Comparison of ENCODE assay signal across 10 cellular contexts in genomic region chr6:42197574-42198362, GRCh38. TPM values are rescaled to one million over a fixed set of nuclear protein-coding genes. Genes with fewer than 3 reads are reported as not detected.
A peak's percentile ranks its signal among the peaks of the same experiment; 100 is the strongest.
DNase-seq lines count a peak whose midpoint lies in the region; ATAC-seq and TF ChIP-seq lines count a peak whose summit lies in the region.
"Had no signal": no experiment of that assay in that cellular context is flagged by ENCODE, and none has a peak within 500 bp of the region (broad histone marks: within the 10 kb centered on the region; RNA-seq: fewer than 3 reads in every experiment).

No MANE protein-coding gene starts in this region.

- intact Hi-C loops in sciatic nerve (cut with DNase I): no loop called here

- POLR2A ChIA-PET in BJ (lab: Charles Lee) (no interaction called here), T-cell (lab: Charles Lee) (no interaction called here)

- H3K27ac ChIP-seq in SJCRH30: no peak overlapping the region

- H3K36me3 Mint-ChIP-seq in T-cell: peaks cover 28% of the 10 kb centered on the region

- CTCF ChIA-PET in BJ (lab: Yijun Ruan, JAX) (no interaction called here), T-cell (lab: Charles Lee) (no interaction called here)

- H3K4me1 Mint-ChIP-seq in T-cell: peaks cover 0 to 6% (median 0%) of the 10 kb centered on the region in 3 donors

- no peaks in the 10 kb centered on the region for H3K27me3 Mint-ChIP-seq in T-cell
- H3K27me3 Mint-ChIP-seq: natural killer cell treated with Interleukin-12 subunit alpha and Interleukin-12 subunit beta and Interleukin-15 and Interleukin-18, amount 100 ng/mL, for 72 hours had no signal

- no peak overlapping the region for H3K27ac Mint-ChIP-seq in T-cell
- H3K27ac Mint-ChIP-seq: endodermal cell; natural killer cell treated with Interleukin-12 subunit alpha and Interleukin-12 subunit beta and Interleukin-15 and Interleukin-18, amount 100 ng/mL, for 72 hours had no signal

- H3K4me1 ChIP-seq in SJCRH30: no peaks in the 10 kb centered on the region; the same call in 1 of the 2 replicates

- DNase-seq in BJ (ENCODE audit: low read depth): peak; percentile 57
- peak; percentile 67 for DNase-seq in GM04504 (ENCODE audit: low read depth)
- DNase-seq in T-cell: peak in 1 of 34 experiments; percentile 19
- peak; percentile 9 for DNase-seq in inferior parietal cortex (ENCODE audit: extremely low spot score)
- no peak for DNase-seq in NCI-H748 (lab: John Stamatoyannopoulos, UW; ENCODE audit: unreplicated experiment)
- DNase-seq in SJCRH30: no peak
- no peak for DNase-seq in sciatic nerve (ENCODE audit: low spot score)
- DNase-seq in activated CD4-positive, alpha-beta T cell treated with anti-CD3 and anti-CD28 coated beads for 1 hour: no peak
- DNase-seq: endodermal cell had no signal

- H3K27me3 ChIP-seq in BJ (ENCODE audit: control insufficient read depth, insufficient read depth, low read length) (no peaks in the 10 kb centered on the region), SJCRH30 (no peaks in the 10 kb centered on the region)

- TF ChIP-seq CTCF in BJ (IDR thresholded peaks at IDR 0.05; ENCODE audit: insufficient read depth, low read depth, low read length): peak; percentile 18; the same call in 1 of the 2 replicates

- ATAC-seq in T-cell (replicated peaks in 1 of 4): peak in 3 of 4 experiments; percentile 65 to 90 (median 81)
- no peak for ATAC-seq in sciatic nerve

- H3K9me3 Mint-ChIP-seq in T-cell: peaks cover 0 to 6% (median 0%) of the 10 kb centered on the region in 3 donors
- H3K9me3 Mint-ChIP-seq: endodermal cell; natural killer cell treated with Interleukin-12 subunit alpha and Interleukin-12 subunit beta and Interleukin-15 and Interleukin-18, amount 100 ng/mL, for 72 hours had no signal

- H3K36me3 ChIP-seq in BJ (ENCODE audit: control insufficient read depth, insufficient read depth, low read length) (no peaks in the 10 kb centered on the region; the same call in 1 of the 2 replicates), SJCRH30 (no peaks in the 10 kb centered on the region)

- H3K4me3 Mint-ChIP-seq in T-cell: no peak overlapping the region
- H3K4me3 Mint-ChIP-seq: endodermal cell; natural killer cell treated with Interleukin-12 subunit alpha and Interleukin-12 subunit beta and Interleukin-15 and Interleukin-18, amount 100 ng/mL, for 72 hours had no signal

- H3K4me3 ChIP-seq in BJ (ENCODE audit: low read depth, low read length) (no peak overlapping the region), SJCRH30 (no peak overlapping the region)

- H3K9me3 ChIP-seq in SJCRH30 (replicated peaks): no peaks in the 10 kb centered on the region

RNA-seq across cellular contexts. Expression of gene GUCA1B, which starts 3.0 kb away (rescaled TPM):
- 0.40 and 0.58 TPM in 2 replicates for polyA plus RNA-seq in BJ (2011; rRNA removed)
- polyA minus RNA-seq in BJ (2011; rRNA and poly(A)+ RNA removed): 0.21 TPM in 1 of 2 replicates, not detected in the other
- 1 to 10 TPM; 1.3 to 5.3 (median 3.6) TPM for total RNA-seq in T-cell
- total RNA-seq in SJCRH30 (2014; rRNA removed; shearing (Covaris generic)): 0.14 and 0.25 TPM in 2 replicates
- total RNA-seq in sciatic nerve: 5.3 TPM

RNA-seq across cellular contexts. Expression of gene MRPS10, which starts 19.9 kb away (rescaled TPM):
- polyA plus RNA-seq in BJ (2011; rRNA removed): 26.4 and 43.3 TPM in 2 replicates
- polyA minus RNA-seq in BJ (2011; rRNA and poly(A)+ RNA removed): 6.0 and 7.4 TPM in 2 replicates
- 10 to 100 TPM; 17.6 to 23.6 (median 20.5) TPM for total RNA-seq in T-cell
- total RNA-seq in SJCRH30 (2014; rRNA removed; shearing (Covaris generic)): 57.2 and 59.5 TPM in 2 replicates
- 23.0 TPM for total RNA-seq in sciatic nerve

RNA-seq across cellular contexts. Expression of gene GUCA1A, which starts 24.6 kb away (rescaled TPM):
- 0.20 and 0.33 TPM in 2 replicates for polyA plus RNA-seq in BJ (2011; rRNA removed)
- polyA minus RNA-seq in BJ (2011; rRNA and poly(A)+ RNA removed): 0.14 TPM in 1 of 2 replicates, not detected in the other
- not detected for total RNA-seq in T-cell
- total RNA-seq in SJCRH30 (2014; rRNA removed; shearing (Covaris generic)): not detected in 2 replicates
- total RNA-seq in sciatic nerve: not detected
- total RNA-seq: natural killer cell treated with Interleukin-12 subunit alpha and Interleukin-12 subunit beta and Interleukin-15 and Interleukin-18, amount 100 ng/mL, for 72 hours had no signal

RNA-seq across cellular contexts. Expression of gene C6orf132, which starts 55.3 kb away (rescaled TPM):
- polyA plus RNA-seq in BJ (2011; rRNA removed): 0.51 and 0.70 TPM in 2 replicates
- 0.41 and 0.47 TPM in 2 replicates for polyA minus RNA-seq in BJ (2011; rRNA and poly(A)+ RNA removed)
- under 1 TPM in 4 of 5 donors, not detected in 1; 0.05 to 0.18 (median 0.08) TPM for total RNA-seq in T-cell
- not detected in 2 replicates for total RNA-seq in SJCRH30 (2014; rRNA removed; shearing (Covaris generic))
- total RNA-seq in sciatic nerve: 2.6 TPM

Comparison
In these comparisons a context has a peak if more than half of its experiments do, and no peak if none do; other contexts are left out.
1. DNase-seq: peak in BJ (single experiment), GM04504 (single experiment) and inferior parietal cortex (single experiment); none in NCI-H748 (single experiment), SJCRH30 (0 of 2), sciatic nerve (single experiment) and activated CD4-positive, alpha-beta T cell treated with anti-CD3 and anti-CD28 coated beads for 1 hour (single experiment).